In the genomic region with DNA sequence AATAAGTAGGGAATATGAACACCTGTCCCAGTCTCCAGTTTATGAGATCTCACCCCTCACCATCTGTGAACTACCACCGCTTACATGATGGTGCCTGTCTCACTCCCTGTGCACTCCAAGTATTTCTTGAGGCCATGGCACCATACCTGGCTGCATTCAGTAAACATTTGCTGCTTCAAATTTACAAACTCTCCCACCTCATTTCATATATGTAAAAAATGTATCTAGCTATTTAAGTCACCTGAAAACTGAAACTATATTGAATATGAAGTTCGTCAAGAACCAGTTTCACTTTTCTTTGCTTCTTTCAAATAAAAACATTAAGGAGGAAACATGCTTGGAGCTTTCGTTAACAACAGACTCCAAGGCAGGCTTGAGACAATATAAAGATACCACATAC, we compare ENCODE assay signal across 10 cellular contexts.
A peak's percentile ranks its signal among the peaks of the same experiment; 100 is the strongest.
DNase-seq lines count a peak whose midpoint lies in the region; ATAC-seq and TF ChIP-seq lines count a peak whose summit lies in the region.
"Had no signal": no experiment of that assay in that cellular context is flagged by ENCODE, and none has a peak within 500 bp of the region (broad histone marks: within the 10 kb centered on the region; RNA-seq: fewer than 3 reads in every experiment).

No MANE protein-coding gene starts in this region.

- peaks cover 3% of the 10 kb centered on the region for H3K36me3 Mint-ChIP-seq in T-helper 17 cell (ENCODE audit: low read depth)

- no peaks in the 10 kb centered on the region for H3K9me3 ChIP-seq in T-helper 17 cell (ENCODE audit: control insufficient read depth, low read length, poor library complexity, severe bottlenecking)
- H3K9me3 ChIP-seq in PC-9 (ENCODE audit: insufficient read depth, low read depth) = no peaks in the 10 kb centered on the region

- no peak overlapping the region for H3K27ac ChIP-seq in PC-9

- H3F3A ChIP-seq in PC-9 (ENCODE audit: insufficient read depth, low read depth) = no peaks in the 10 kb centered on the region

- H3K4me1 Mint-ChIP-seq in T-helper 17 cell = peaks cover 34% of the 10 kb centered on the region

- H3K79me2 ChIP-seq in PC-9 (ENCODE audit: low read depth) = no peaks in the 10 kb centered on the region

- H3K27me3 ChIP-seq in PC-9 (ENCODE audit: insufficient read depth, low read depth) = no peaks in the 10 kb centered on the region

- no peaks in the 10 kb centered on the region for H4K20me1 ChIP-seq in PC-9 (ENCODE audit: insufficient read depth)

- CTCF ChIA-PET in PC-9 (lab: Charles Lee) = no interaction called here

- no peaks in the 10 kb centered on the region for H3K4me1 ChIP-seq in PC-9 (replicated peaks; ENCODE audit: insufficient read depth)

- H2AFZ ChIP-seq in PC-9 = no peak overlapping the region

- DNase-seq in T-helper 17 cell (no peak), omental fat pad (ENCODE audit: low spot score) (no peak), NCI-H1092 (lab: John Stamatoyannopoulos, UW) (no peak), NCI-H128 (lab: John Stamatoyannopoulos, UW; ENCODE audit: unreplicated experiment) (no peak), PC-9 (no peak)
- DNase-seq: IMR-90 had no signal

- H3K27me3 Mint-ChIP-seq in T-helper 17 cell = no peaks in the 10 kb centered on the region
- H3K27me3 Mint-ChIP-seq: brain had no signal

- H3K36me3 ChIP-seq in PC-9 (ENCODE audit: low read depth) = no peaks in the 10 kb centered on the region

- TF ChIP-seq CTCF in omental fat pad (IDR thresholded peaks at IDR 0.05) (no peak), PC-9 (conservative IDR thresholded peaks at IDR 0.05) (no peak)

- peak overlapping the region; percentile 99 for H3K27ac Mint-ChIP-seq in T-helper 17 cell

- POLR2A ChIA-PET in PC-9 (lab: Charles Lee; ENCODE audit: unreplicated experiment) = no interaction called here

- ATAC-seq in GM18873 (IDR thresholded peaks at IDR 0.05; ENCODE audit: low FRiP score, unreplicated experiment) = peak; percentile 32
- peak; percentile 55 for ATAC-seq in HG02759 (IDR thresholded peaks at IDR 0.05; ENCODE audit: unreplicated experiment)
- peak; percentile 37 for ATAC-seq in T-helper 17 cell
- peak; percentile 19 for ATAC-seq in omental fat pad (ENCODE audit: low FRiP score)
- no peak for ATAC-seq in HG03521 (IDR thresholded peaks at IDR 0.05; ENCODE audit: unreplicated experiment)

- intact Hi-C loops in PC-9 (cut with micrococcal nuclease; ENCODE audit: unreplicated experiment) = no loop called here

- no peak overlapping the region for H3K4me3 ChIP-seq in PC-9

- H3K9me2 ChIP-seq in PC-9 (ENCODE audit: insufficient read depth) = no peaks in the 10 kb centered on the region

- H3K4me3 Mint-ChIP-seq in T-helper 17 cell = peak overlapping the region; percentile 97
- H3K4me3 Mint-ChIP-seq: brain had no signal

- H3K4me2 ChIP-seq in PC-9 = no peak overlapping the region

- no TSS peak for BruUV-seq in PC-9 (replicated peaks; lab: Mats Ljungman, UMichigan)
